In genomic region chr7:39460486-39460885, GRCh38 we compare ENCODE assay signal across 22 cellular contexts.
A peak's percentile ranks its signal among the peaks of the same experiment; 100 is the strongest.
DNase-seq lines count a peak whose midpoint lies in the region; ATAC-seq and TF ChIP-seq lines count a peak whose summit lies in the region.
"Had no signal": no experiment of that assay in that cellular context is flagged by ENCODE, and none has a peak within 500 bp of the region (broad histone marks: within the 10 kb centered on the region; RNA-seq: fewer than 3 reads in every experiment).

No MANE protein-coding gene starts in this region.

- no peak overlapping the region for H3K4me3 ChIP-seq in endodermal cell (ENCODE audit: low read length)
- H3K4me3 ChIP-seq in neural progenitor cell, result no peak overlapping the region
- H3K4me3 ChIP-seq: A549; BLaER1 treated with 17β-estradiol and CSF1 and Interleukin-3, amounts not matched to agents 10 nM and 100 nM; GM12878 had no signal

- H3K27ac Mint-ChIP-seq in WTC11 (peak overlapping the region; percentile 39; the same call in 1 of the 2 replicates), endodermal cell (peak overlapping the region; percentile 48), neural progenitor cell (peak overlapping the region; percentile 91)
- no peak overlapping the region for H3K27ac Mint-ChIP-seq in activated CD8-positive, alpha-beta memory T cell treated with anti-CD3 and anti-CD28 coated beads, Interleukin-2, amount 10 ng/mL, durations not matched to agents 7 days and 5 days
- H3K27ac Mint-ChIP-seq: CD14-positive monocyte; CD4-positive, alpha-beta T cell; CD8-positive, alpha-beta memory T cell; H9 had no signal

- H3K9ac ChIP-seq in endodermal cell (ENCODE audit: extremely low read depth, low read length, poor library complexity, severe bottlenecking), result no peak overlapping the region
- H3K9ac ChIP-seq in neural progenitor cell, result no peak overlapping the region
- H3K9ac ChIP-seq: BLaER1 treated with 17β-estradiol and CSF1 and Interleukin-3, amounts not matched to agents 10 nM and 100 nM had no signal

- H3K27me3 ChIP-seq in endodermal cell (ENCODE audit: control insufficient read depth, insufficient read depth, low read length, poor library complexity, severe bottlenecking), result no peaks in the 10 kb centered on the region
- no peaks in the 10 kb centered on the region for H3K27me3 ChIP-seq in neural progenitor cell
- H3K27me3 ChIP-seq: BLaER1 treated with 17β-estradiol and CSF1 and Interleukin-3, amounts not matched to agents 10 nM and 100 nM had no signal

- H3K4me1 Mint-ChIP-seq in WTC11 (peaks cover 46% of the 10 kb centered on the region), endodermal cell (peaks cover 33% of the 10 kb centered on the region), neural progenitor cell (peaks cover 51% of the 10 kb centered on the region)
- peaks cover 5% of the 10 kb centered on the region for H3K4me1 Mint-ChIP-seq in activated CD8-positive, alpha-beta memory T cell treated with anti-CD3 and anti-CD28 coated beads, Interleukin-2, amount 10 ng/mL, durations not matched to agents 7 days and 5 days

- no peaks in the 10 kb centered on the region for H3K79me2 ChIP-seq in neural progenitor cell (ENCODE audit: low read depth)

- H3K4me3 Mint-ChIP-seq in WTC11 (no peak overlapping the region), endodermal cell (no peak overlapping the region), neural progenitor cell (no peak overlapping the region)
- no peak overlapping the region for H3K4me3 Mint-ChIP-seq in activated CD8-positive, alpha-beta memory T cell treated with anti-CD3 and anti-CD28 coated beads, Interleukin-2, amount 10 ng/mL, durations not matched to agents 7 days and 5 days
- H3K4me3 Mint-ChIP-seq: CD14-positive monocyte; CD4-positive, alpha-beta T cell; CD8-positive, alpha-beta memory T cell; H9 had no signal

- CTCF ChIA-PET in WTC11 (lab: Charles Lee), result no interaction called here
- CTCF ChIA-PET in activated CD8-positive, alpha-beta memory T cell treated with anti-CD3 and anti-CD28 coated beads, Interleukin-2, amount 10 ng/mL, durations not matched to agents 7 days and 5 days (lab: Charles Lee), result no interaction called here

- peaks cover 10% of the 10 kb centered on the region for H3F3A ChIP-seq in neural progenitor cell (ENCODE audit: low read depth)

- POLR2A ChIA-PET in WTC11 (lab: Charles Lee), result no interaction called here

- peak overlapping the region; percentile 20 for H3K4me2 ChIP-seq in neural progenitor cell
- H3K4me2 ChIP-seq: A549 had no signal

- H3K27me3 Mint-ChIP-seq in WTC11 (ENCODE audit: low read depth), result no peaks in the 10 kb centered on the region
- H3K27me3 Mint-ChIP-seq in endodermal cell (ENCODE audit: insufficient read depth), result no peaks in the 10 kb centered on the region
- peaks cover 2% of the 10 kb centered on the region for H3K27me3 Mint-ChIP-seq in neural progenitor cell (ENCODE audit: insufficient read depth, low read depth)
- H3K27me3 Mint-ChIP-seq in activated CD8-positive, alpha-beta memory T cell treated with anti-CD3 and anti-CD28 coated beads, Interleukin-2, amount 10 ng/mL, durations not matched to agents 7 days and 5 days, result peaks cover 47% of the 10 kb centered on the region

- H3K4me1 ChIP-seq in endodermal cell (ENCODE audit: control insufficient read depth, insufficient read depth, low read length), result peaks cover 18% of the 10 kb centered on the region
- H3K4me1 ChIP-seq in neural progenitor cell, result peaks cover 37% of the 10 kb centered on the region
- H3K4me1 ChIP-seq: A549, BE2C had no signal

- WGBS in endodermal cell (ENCODE audit: insufficient coverage in 1 of 2, insufficient read length in 1 of 2), 2 experiments, result 97 to 99% methylated on average over 10 to 20 of the region's 20 CpGs

- DNase-seq in WTC11 (ENCODE audit: low spot score) (no peak), endodermal cell (no peak), neural progenitor cell (ENCODE audit: low spot score) (no peak), T-helper 2 cell (no peak)
- no peak for DNase-seq in activated CD8-positive, alpha-beta memory T cell treated with anti-CD3 and anti-CD28 coated beads, Interleukin-2, amount 10 ng/mL, durations not matched to agents 7 days and 5 days
- DNase-seq: 8988T; ACHN; AML-193; BE2C; CD4-positive, alpha-beta T cell; CD8-positive, alpha-beta memory T cell; DMS 273 treated with DMSO at 0.1 percent for 48 hours; DMS79; EL; GDM1; H9 had no signal

- ATAC-seq in WTC11, result no peak
- ATAC-seq in GM18520 (IDR thresholded peaks at IDR 0.05; ENCODE audit: unreplicated experiment), result no peak
- no peak for ATAC-seq in activated CD8-positive, alpha-beta memory T cell treated with anti-CD3 and anti-CD28 coated beads, Interleukin-2, amount 10 ng/mL, durations not matched to agents 7 days and 5 days
- ATAC-seq: A549, GM12878, HCT116 had no signal

- H3K9me3 ChIP-seq in endodermal cell (ENCODE audit: control insufficient read depth, low read length) (no peaks in the 10 kb centered on the region), neural progenitor cell (ENCODE audit: low read depth) (no peaks in the 10 kb centered on the region)
- H3K9me3 ChIP-seq: A549; BE2C; BLaER1 treated with 17β-estradiol and CSF1 and Interleukin-3, amounts not matched to agents 10 nM and 100 nM had no signal

- H3K9me3 Mint-ChIP-seq in WTC11 (no peaks in the 10 kb centered on the region), endodermal cell (no peaks in the 10 kb centered on the region), neural progenitor cell (no peaks in the 10 kb centered on the region)
- no peaks in the 10 kb centered on the region for H3K9me3 Mint-ChIP-seq in activated CD8-positive, alpha-beta memory T cell treated with anti-CD3 and anti-CD28 coated beads, Interleukin-2, amount 10 ng/mL, durations not matched to agents 7 days and 5 days (ENCODE audit: low read depth)
- H3K9me3 Mint-ChIP-seq: CD14-positive monocyte; CD4-positive, alpha-beta T cell; CD8-positive, alpha-beta memory T cell; H9 had no signal

- H3K36me3 Mint-ChIP-seq in WTC11 (no peaks in the 10 kb centered on the region), endodermal cell (ENCODE audit: low read depth) (no peaks in the 10 kb centered on the region), neural progenitor cell (no peaks in the 10 kb centered on the region)
- no peaks in the 10 kb centered on the region for H3K36me3 Mint-ChIP-seq in activated CD8-positive, alpha-beta memory T cell treated with anti-CD3 and anti-CD28 coated beads, Interleukin-2, amount 10 ng/mL, durations not matched to agents 7 days and 5 days
- H3K36me3 Mint-ChIP-seq: CD14-positive monocyte; CD8-positive, alpha-beta memory T cell had no signal

- TF ChIP-seq CTCF in WTC11 (IDR thresholded peaks at IDR 0.05) (no peak), endodermal cell (conservative IDR thresholded peaks at IDR 0.05) (no peak), neural progenitor cell (IDR thresholded peaks at IDR 0.05) (no peak)

- H3K36me3 ChIP-seq in endodermal cell (ENCODE audit: control insufficient read depth, insufficient read depth, low read length), result no peaks in the 10 kb centered on the region
- H3K36me3 ChIP-seq in neural progenitor cell, result no peaks in the 10 kb centered on the region
- H3K36me3 ChIP-seq: BE2C; BLaER1 treated with 17β-estradiol and CSF1 and Interleukin-3, amounts not matched to agents 10 nM and 100 nM had no signal

- no peak overlapping the region for H3K27ac ChIP-seq in endodermal cell (ENCODE audit: low read depth, low read length)
- H3K27ac ChIP-seq in neural progenitor cell, result no peak overlapping the region
- H3K27ac ChIP-seq: A549; BLaER1 treated with 17β-estradiol and CSF1 and Interleukin-3, amounts not matched to agents 10 nM and 100 nM had no signal

- H4K20me1 ChIP-seq in neural progenitor cell (ENCODE audit: low read depth), result no peaks in the 10 kb centered on the region
- H4K20me1 ChIP-seq: BLaER1 treated with 17β-estradiol and CSF1 and Interleukin-3, amounts not matched to agents 10 nM and 100 nM had no signal

- no peak overlapping the region for H2AFZ ChIP-seq in neural progenitor cell (replicated peaks)

TF ChIP-seq in WTC11, 78 proteins besides CTCF, POLR2A, EP300 and RAD21 (continues in another document):
- TF ChIP-seq GRHL2 (CRISPR knock-in tag; IDR thresholded peaks at IDR 0.05; ENCODE audit: insufficient replicate concordance, severe bottlenecking) (no peak), ATF6 (CRISPR knock-in tag; IDR thresholded peaks at IDR 0.05) (no peak), CBFB (CRISPR knock-in tag; IDR thresholded peaks at IDR 0.05; ENCODE audit: low read depth) (no peak), ZNF425 (CRISPR knock-in tag; conservative IDR thresholded peaks at IDR 0.05) (no peak)
